In genomic region chr7:127997226-127997922, GRCh38 we compare ENCODE assay signal across 24 cellular contexts. TPM values are rescaled to one million over a fixed set of nuclear protein-coding genes. Genes with fewer than 3 reads are reported as not detected.
DNase-seq lines count a peak whose midpoint lies in the region; ATAC-seq and TF ChIP-seq lines count a peak whose summit lies in the region.
"Had no signal": no experiment of that assay in that cellular context is flagged by ENCODE, and none has a peak within 500 bp of the region (broad histone marks: within the 10 kb centered on the region; RNA-seq: fewer than 3 reads in every experiment).

No MANE protein-coding gene starts in this region.

- H3K9me3 ChIP-seq in SK-N-SH = no peaks in the 10 kb centered on the region
- no peaks in the 10 kb centered on the region for H3K9me3 ChIP-seq in uterus
- H3K9me3 ChIP-seq: left lung, mucosa of descending colon, neutrophil had no signal

- H3K4me1 ChIP-seq in SK-N-SH (ENCODE audit: control insufficient read depth in 1 of 2, insufficient read depth in 2 of 2, low read depth in 1 of 2, low read length in 1 of 2) (peaks cover 17 to 32% of the 10 kb centered on the region in 2 experiments; a peak in 2 of 4 replicates), uterus (no peaks in the 10 kb centered on the region)

- no peak for ATAC-seq in HG03159 (IDR thresholded peaks at IDR 0.05; ENCODE audit: unreplicated experiment)
- ATAC-seq: left lung, mucosa of descending colon had no signal

- TF ChIP-seq POLR2A in uterus (IDR thresholded peaks at IDR 0.05) = no peak

- H3F3A ChIP-seq in SK-N-SH (replicated peaks; ENCODE audit: insufficient read depth) = peaks cover 9% of the 10 kb centered on the region

- WGBS in SK-N-SH (ENCODE audit: low lambda C conversion rate) = 98% methylated on average over 4 of the region's 4 CpGs

- no peak for TF ChIP-seq EP300 in SK-N-SH (IDR thresholded peaks at IDR 0.05; ENCODE audit: borderline replicate concordance in 1 of 2, low read depth in 1 of 2, low read length in 1 of 2)

- intact Hi-C loops in uterus (cut with DNase I; ENCODE audit: low total_unique reads) = no loop called here

- H3K27me3 ChIP-seq in SK-N-SH (ENCODE audit: insufficient read depth) = no peaks in the 10 kb centered on the region
- H3K27me3 ChIP-seq in uterus = no peaks in the 10 kb centered on the region
- H3K27me3 ChIP-seq: left lung, neutrophil had no signal

- DNase-seq in EL = peak; percentile 63
- no peak for DNase-seq in SK-N-SH
- DNase-seq in hepatic stellate cell (ENCODE audit: low spot score) = peak; percentile 29
- DNase-seq in renal cortical epithelial cell (ENCODE audit: low read depth) = peak; percentile 16
- DNase-seq in cerebellar cortex (ENCODE audit: low spot score) = no peak
- DNase-seq in HCEC 1CT = no peak
- no peak for DNase-seq in uterus
- DNase-seq: activated CD4-positive, alpha-beta T cell treated with anti-CD3 and anti-CD28 coated beads for 48 hours; activated gamma-delta T cell; AML-193; amniotic stem cell; central memory CD4-positive, alpha-beta T cell; DMS79 treated with DMSO at 0.1 percent for 48 hours; GOT3; left lung; mucosa of descending colon; NCI-H2029; retina; stimulated activated CD4-positive, alpha-beta T cell treated with anti-CD3 and anti-CD28 coated beads, Interleukin-15, amount 100 ng/mL, for 24 hours; SW 1271 had no signal

- no peak overlapping the region for H2AFZ ChIP-seq in SK-N-SH (ENCODE audit: low read depth)

- POLR2A ChIA-PET in SK-N-SH (lab: Yijun Ruan, JAX) = no interaction called here

- CTCF ChIA-PET in SK-N-SH (lab: Yijun Ruan, JAX) = interaction anchor here (1.0 to 1.2 kb wide), 2 partner anchors 22 to 138 kb away, joined by 4 read pairs; no protein-coding TSS in a partner anchor

- H3K4me3 ChIP-seq in SK-N-SH (ENCODE audit: low read depth in 2 of 2, low read length in 1 of 2) (no peak overlapping the region), uterus (no peak overlapping the region)
- H3K4me3 ChIP-seq: left lung, mucosa of descending colon had no signal

- H3K4me2 ChIP-seq in SK-N-SH = peak overlapping the region; percentile 54; the same call in 1 of the 2 replicates

- TF ChIP-seq RAD21 in SK-N-SH (IDR thresholded peaks at IDR 0.05; ENCODE audit: low read length) = no peak

- no peak overlapping the region for H3K9ac ChIP-seq in SK-N-SH

- H3K27ac ChIP-seq in SK-N-SH (ENCODE audit: low read depth in 2 of 2, low read length in 1 of 2) = peak overlapping the region; percentile 0 to 4; a peak in 1 of 4 replicates
- H3K27ac ChIP-seq in uterus = no peak overlapping the region
- H3K27ac ChIP-seq: left lung had no signal

- H3K36me3 ChIP-seq in SK-N-SH (replicated peaks in 1 of 2; ENCODE audit: control insufficient read depth in 1 of 2, insufficient read depth in 2 of 2, low read length in 1 of 2) = peaks cover 19 to 21% of the 10 kb centered on the region in 2 experiments
- no peaks in the 10 kb centered on the region for H3K36me3 ChIP-seq in uterus

- peaks cover 21% of the 10 kb centered on the region for H4K20me1 ChIP-seq in SK-N-SH (ENCODE audit: insufficient read depth)

- TF ChIP-seq CTCF in SK-N-SH (IDR thresholded peaks at IDR 0.05) (no peak), uterus (IDR thresholded peaks at IDR 0.05) (no peak)

- H3K79me2 ChIP-seq in SK-N-SH (ENCODE audit: insufficient read depth) = peaks cover 10% of the 10 kb centered on the region; the same call in 1 of the 2 replicates

- no peaks in the 10 kb centered on the region for H3K9me2 ChIP-seq in SK-N-SH

TF ChIP-seq in SK-N-SH, 30 proteins besides CTCF, POLR2A, EP300 and RAD21:
- no peak; the same call in 1 of the 2 replicates for TF ChIP-seq TCF12 (IDR thresholded peaks at IDR 0.05)
- no peak for TF ChIP-seq TAF1 (IDR thresholded peaks at IDR 0.05; ENCODE audit: borderline replicate concordance, low read depth, low read length)
- TF ChIP-seq MEF2A (IDR thresholded peaks at IDR 0.05; ENCODE audit: borderline replicate concordance, low read depth) = no peak
- no peak for TF ChIP-seq SIN3A (IDR thresholded peaks at IDR 0.05; ENCODE audit: borderline replicate concordance, low read depth, low read length)
- TF ChIP-seq TEAD4 (IDR thresholded peaks at IDR 0.05; ENCODE audit: borderline replicate concordance, insufficient read depth) = no peak
- TF ChIP-seq RXRA (IDR thresholded peaks at IDR 0.05; ENCODE audit: borderline replicate concordance, low read depth) = no peak
- no peak for TF ChIP-seq MAX (IDR thresholded peaks at IDR 0.05; ENCODE audit: low read depth)

RNA-seq across cellular contexts. Expression of gene LRRC4, which starts 33.9 kb away (rescaled TPM):
- 0.44 and 0.58 TPM in 2 replicates for polyA plus RNA-seq in SK-N-SH (2012; rRNA removed)
- 0.30 and 0.41 TPM in 2 replicates for polyA plus RNA-seq in SK-N-SH (2012; cell fraction: cytosol; rRNA removed)
- 0.46 and 0.74 TPM in 2 replicates for polyA plus RNA-seq in SK-N-SH (2012; cell fraction: nucleus; rRNA removed)
- total RNA-seq in renal cortical epithelial cell = 0.15 and 1.0 TPM in 2 replicates
- 1 to 10 TPM in 2 of 4 donors, under 1 TPM in 2; 0.29 to 2.5 (median 1.2) TPM for total RNA-seq in uterus
- total RNA-seq: NCI-H460 had no signal
- polyA plus RNA-seq: IgD-negative memory B cell had no signal

Comparison
In these comparisons a context has a peak if more than half of its experiments do, and no peak if none do; other contexts are left out.
1. DNase-seq: peak in EL (single experiment), hepatic stellate cell (single experiment) and renal cortical epithelial cell (single experiment); none in SK-N-SH (single experiment), cerebellar cortex (single experiment), HCEC 1CT (single experiment) and uterus (0 of 2).
2. H3K27ac ChIP-seq: peak in SK-N-SH (2 of 2); none in uterus (0 of 2).